Comparison of ENCODE assay signal across 1 cellular context in the genomic region with DNA sequence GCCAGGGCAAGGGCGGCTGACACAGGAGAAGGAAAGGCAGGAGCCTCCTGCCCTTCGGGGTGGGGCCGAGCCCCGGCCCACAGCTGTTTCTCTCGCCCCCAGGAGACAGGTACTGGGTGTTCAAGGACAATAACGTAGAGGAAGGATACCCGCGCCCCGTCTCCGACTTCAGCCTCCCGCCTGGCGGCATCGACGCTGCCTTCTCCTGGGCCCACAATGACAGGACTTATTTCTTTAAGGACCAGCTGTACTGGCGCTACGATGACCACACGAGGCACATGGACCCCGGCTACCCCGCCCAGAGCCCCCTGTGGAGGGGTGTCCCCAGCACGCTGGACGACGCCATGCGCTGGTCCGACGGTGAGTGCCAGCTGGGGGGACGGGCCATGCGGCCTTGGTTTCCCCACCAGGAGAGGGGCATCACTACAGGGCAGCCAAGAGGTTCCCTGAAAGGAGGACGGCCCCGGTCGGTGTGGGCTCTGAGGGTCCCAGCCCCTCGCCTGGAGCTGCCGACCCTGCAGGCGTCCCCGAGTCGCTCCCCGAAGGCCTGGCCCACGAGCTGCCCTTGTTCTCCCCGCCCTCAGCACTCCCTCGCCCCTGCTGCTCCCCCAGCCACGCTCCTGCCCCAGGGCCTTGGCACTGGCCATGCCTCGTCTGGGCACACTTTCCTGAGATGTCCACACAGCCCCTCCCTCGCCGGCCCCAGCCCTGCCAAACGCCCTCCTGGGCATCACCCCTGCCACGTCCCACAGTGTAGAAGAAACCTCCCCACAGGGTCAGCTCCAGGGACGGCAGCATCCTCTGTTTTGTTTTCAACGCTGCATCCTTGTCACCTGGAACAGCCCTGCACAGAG.
A peak's percentile ranks its signal among the peaks of the same experiment; 100 is the strongest.
TF ChIP-seq lines count a peak whose summit lies in the region.

No MANE protein-coding gene starts in this region.

TF ChIP-seq in K562, 482 proteins besides CTCF, POLR2A, EP300 and RAD21:
- TF ChIP-seq SRF (CRISPR knock-in tag; IDR thresholded peaks at IDR 0.05): no peak
- TF ChIP-seq POLR2G (IDR thresholded peaks at IDR 0.05; ENCODE audit: low read depth, low read length): 0 out of 2 replicates have a peak, but pooled peaks have one; percentile 10
- TF ChIP-seq ZNF695 (CRISPR knock-in tag; IDR thresholded peaks at IDR 0.05): no peak
- TF ChIP-seq, protein P1, sequence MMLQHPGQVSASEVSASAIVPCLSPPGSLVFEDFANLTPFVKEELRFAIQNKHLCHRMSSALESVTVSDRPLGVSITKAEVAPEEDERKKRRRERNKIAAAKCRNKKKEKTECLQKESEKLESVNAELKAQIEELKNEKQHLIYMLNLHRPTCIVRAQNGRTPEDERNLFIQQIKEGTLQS (IDR thresholded peaks at IDR 0.05): no peak
- TF ChIP-seq, protein P1 (CRISPR knock-in tag; conservative IDR thresholded peaks at IDR 0.05): no peak
- no peak for TF ChIP-seq TAF9B (IDR thresholded peaks at IDR 0.05; ENCODE audit: partially characterized antibody)
- TF ChIP-seq ZFX (CRISPR knock-in tag; IDR thresholded peaks at IDR 0.05): no peak
- TF ChIP-seq, protein P2, sequence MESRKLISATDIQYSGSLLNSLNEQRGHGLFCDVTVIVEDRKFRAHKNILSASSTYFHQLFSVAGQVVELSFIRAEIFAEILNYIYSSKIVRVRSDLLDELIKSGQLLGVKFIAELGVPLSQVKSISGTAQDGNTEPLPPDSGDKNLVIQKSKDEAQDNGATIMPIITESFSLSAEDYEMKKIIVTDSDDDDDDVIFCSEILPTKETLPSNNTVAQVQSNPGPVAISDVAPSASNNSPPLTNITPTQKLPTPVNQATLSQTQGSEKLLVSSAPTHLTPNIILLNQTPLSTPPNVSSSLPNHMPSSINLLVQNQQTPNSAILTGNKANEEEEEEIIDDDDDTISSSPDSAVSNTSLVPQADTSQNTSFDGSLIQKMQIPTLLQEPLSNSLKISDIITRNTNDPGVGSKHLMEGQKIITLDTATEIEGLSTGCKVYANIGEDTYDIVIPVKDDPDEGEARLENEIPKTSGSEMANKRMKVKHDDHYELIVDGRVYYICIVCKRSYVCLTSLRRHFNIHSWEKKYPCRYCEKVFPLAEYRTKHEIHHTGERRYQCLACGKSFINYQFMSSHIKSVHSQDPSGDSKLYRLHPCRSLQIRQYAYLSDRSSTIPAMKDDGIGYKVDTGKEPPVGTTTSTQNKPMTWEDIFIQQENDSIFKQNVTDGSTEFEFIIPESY (CRISPR knock-in tag; IDR thresholded peaks at IDR 0.05): peak; percentile 64; the same call in 1 of the 2 replicates
- TF ChIP-seq ARID2 (IDR thresholded peaks at IDR 0.05): no peak
- TF ChIP-seq SREBF2 (CRISPR knock-in tag; IDR thresholded peaks at IDR 0.05): no peak
- peak; percentile 26 for TF ChIP-seq RBM22 (IDR thresholded peaks at IDR 0.05; ENCODE audit: low read depth, low read length, poor library complexity, severe bottlenecking)
- TF ChIP-seq, protein P3, sequence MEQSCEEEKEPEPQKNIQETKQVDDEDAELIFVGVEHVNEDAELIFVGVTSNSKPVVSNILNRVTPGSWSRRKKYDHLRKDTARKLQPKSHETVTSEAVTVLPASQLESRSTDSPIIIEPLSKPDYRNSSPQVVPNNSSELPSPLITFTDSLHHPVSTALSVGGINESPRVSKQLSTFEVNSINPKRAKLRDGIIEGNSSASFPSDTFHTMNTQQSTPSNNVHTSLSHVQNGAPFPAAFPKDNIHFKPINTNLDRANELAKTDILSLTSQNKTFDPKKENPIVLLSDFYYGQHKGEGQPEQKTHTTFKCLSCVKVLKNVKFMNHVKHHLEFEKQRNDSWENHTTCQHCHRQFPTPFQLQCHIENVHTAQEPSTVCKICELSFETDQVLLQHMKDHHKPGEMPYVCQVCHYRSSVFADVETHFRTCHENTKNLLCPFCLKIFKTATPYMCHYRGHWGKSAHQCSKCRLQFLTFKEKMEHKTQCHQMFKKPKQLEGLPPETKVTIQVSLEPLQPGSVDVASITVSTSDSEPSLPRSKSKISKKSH (CRISPR knock-in tag; IDR thresholded peaks at IDR 0.05): no peak
- no peak for TF ChIP-seq SMC3 (conservative IDR thresholded peaks at IDR 0.05; ENCODE audit: insufficient read depth, low read depth, low read length)
- TF ChIP-seq NR4A1 (CRISPR knock-in tag; IDR thresholded peaks at IDR 0.05): no peak
- TF ChIP-seq NR4A1 (tag; IDR thresholded peaks at IDR 0.05): no peak
- no peak for TF ChIP-seq RBFOX2 (IDR thresholded peaks at IDR 0.05; ENCODE audit: low read depth, low read length)
- no peak for TF ChIP-seq BHLHE40 (IDR thresholded peaks at IDR 0.05; ENCODE audit: low read length)
- TF ChIP-seq HDAC1 (IDR thresholded peaks at IDR 0.05): no peak
